Comparison of ENCODE assay signal across 23 cellular contexts in the genomic region with DNA sequence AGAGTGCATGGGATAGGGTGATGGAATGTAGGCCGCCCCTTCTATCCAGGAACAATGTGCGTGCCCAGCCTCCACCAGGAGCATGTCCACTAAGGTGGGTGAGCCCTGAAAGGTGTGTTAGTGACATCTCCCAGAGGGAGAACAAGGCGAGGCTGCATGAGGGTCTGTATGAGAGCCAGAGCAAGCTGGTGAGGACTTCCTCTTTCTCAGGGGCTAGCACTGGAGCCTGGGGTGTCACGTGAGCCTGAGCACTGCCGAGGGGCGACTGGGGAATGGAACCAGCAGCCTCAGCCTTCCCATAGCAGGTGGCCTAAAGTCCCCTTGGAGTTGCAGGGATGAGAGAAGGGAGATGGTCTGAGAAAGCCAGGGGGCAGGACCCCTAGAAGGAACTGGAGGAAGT.
"Had no signal": no experiment of that assay in that cellular context is flagged by ENCODE, and none has a peak within 500 bp of the region (broad histone marks: within the 10 kb centered on the region; RNA-seq: fewer than 3 reads in every experiment).

No MANE protein-coding gene starts in this region.

- H3K4me3 ChIP-seq: gastrocnemius medialis, heart right ventricle, ovary, right atrium auricular region, sigmoid colon, skin epidermis, stomach, thoracic aorta had no signal

- H3K27ac ChIP-seq: gastrocnemius medialis, heart right ventricle, ovary, right atrium auricular region, sigmoid colon, skin epidermis, stomach, thoracic aorta had no signal

- H3K9me3 ChIP-seq: gastrocnemius medialis, heart right ventricle, ovary, right atrium auricular region, sigmoid colon, stomach, thoracic aorta had no signal

- H3K27me3 ChIP-seq: ovary had no signal

- H3K36me3 ChIP-seq: gastrocnemius medialis, heart right ventricle, ovary, right atrium auricular region, sigmoid colon, stomach, thoracic aorta had no signal

- ATAC-seq: esophagus mucosa; gastrocnemius medialis; heart right ventricle; left lobe of liver; naive thymus-derived CD4-positive, alpha-beta T cell had no signal

- FAIRE-seq: endometrium had no signal

- DNase-seq: effector memory CD4-positive, alpha-beta T cell; gastrocnemius medialis; heart right ventricle; hypothalamus; islet precursor cell; mammary epithelial cell; naive thymus-derived CD4-positive, alpha-beta T cell; nephron progenitor cell; nucleus accumbens; ovary; sigmoid colon; stimulated activated CD4-positive, alpha-beta T cell treated with anti-CD3 and anti-CD28 coated beads, Interleukin-2, amount 100 ng/mL, for 24 hours; stimulated activated CD4-positive, alpha-beta T cell treated with anti-CD3 and anti-CD28 coated beads, Interleukin-4, amount 100 ng/mL, for 4 hours; stimulated activated naive CD4-positive, alpha-beta T cell; stomach; substantia nigra; trophoblast cell had no signal
